Comparison of ENCODE assay signal across 8 cellular contexts in the genomic region with DNA sequence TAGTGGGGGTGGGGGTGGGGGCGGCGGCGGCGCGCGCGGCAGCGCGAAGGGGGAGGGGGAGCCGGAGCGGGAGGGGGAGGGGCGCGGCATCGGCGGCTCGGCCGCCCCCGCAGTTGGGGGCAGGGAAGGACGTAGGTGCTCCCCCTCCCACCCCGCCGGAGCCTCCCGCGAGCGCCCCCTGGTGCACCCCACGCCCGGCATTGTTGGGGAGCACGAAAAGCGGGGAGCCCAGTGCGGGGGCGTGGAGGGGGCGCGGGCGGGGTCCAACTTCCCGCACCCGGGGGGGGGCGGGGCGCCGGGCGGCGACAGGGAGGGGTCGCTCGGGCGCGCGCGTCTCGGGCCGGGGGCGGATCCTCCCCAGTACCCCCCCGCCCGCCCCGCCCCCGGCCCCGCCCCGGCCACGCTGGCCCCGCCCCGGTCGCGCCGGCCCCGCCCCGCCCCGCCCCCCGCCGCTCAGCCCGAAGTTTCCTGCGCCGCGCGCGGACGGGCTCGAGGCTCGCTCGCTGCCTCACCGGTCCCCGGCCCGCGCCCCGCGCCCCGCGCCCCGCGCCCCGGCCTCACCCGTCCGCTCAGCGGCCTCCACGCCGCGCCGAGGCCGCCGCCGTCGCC. TPM values are rescaled to one million over a fixed set of nuclear protein-coding genes. Genes with fewer than 3 reads are reported as not detected.
DNase-seq lines count a peak whose midpoint lies in the region; ATAC-seq and TF ChIP-seq lines count a peak whose summit lies in the region.

A gene (plus strand): TSS at position 456 of the 609 bp plus-strand sequence. CDS start 632 bp downstream, outside the sequence.

- H3K9me3 ChIP-seq in ES-I3 (ENCODE audit: control insufficient read depth, insufficient read depth, low read length): peaks cover 2% of the 10 kb centered on the region; the same call in 1 of the 2 replicates

- peak; percentile 61 to 81 for ATAC-seq in natural killer cell treated with Interleukin-12 subunit alpha and Interleukin-12 subunit beta and Interleukin-15 and Interleukin-18, amount 100 ng/mL, for 72 hours
- no peak for ATAC-seq in GM19463 (IDR thresholded peaks at IDR 0.05; ENCODE audit: unreplicated experiment)
- ATAC-seq in HG02610 (IDR thresholded peaks at IDR 0.05; ENCODE audit: unreplicated experiment): no peak

- H3K4me1 Mint-ChIP-seq in natural killer cell treated with Interleukin-12 subunit alpha and Interleukin-12 subunit beta and Interleukin-15 and Interleukin-18, amount 100 ng/mL, for 72 hours (ENCODE audit: low read depth in 2 of 2): no peaks in the 10 kb centered on the region

- no peaks in the 10 kb centered on the region for H3K36me3 Mint-ChIP-seq in natural killer cell treated with Interleukin-12 subunit alpha and Interleukin-12 subunit beta and Interleukin-15 and Interleukin-18, amount 100 ng/mL, for 72 hours

- peaks cover 0 to 5% of the 10 kb centered on the region in 2 donors for H3K27me3 Mint-ChIP-seq in natural killer cell treated with Interleukin-12 subunit alpha and Interleukin-12 subunit beta and Interleukin-15 and Interleukin-18, amount 100 ng/mL, for 72 hours

- H3K36me3 ChIP-seq in ES-I3 (ENCODE audit: insufficient read depth, low read length): no peaks in the 10 kb centered on the region

- peak within 1 kb of the TSS; percentile 39 for H3K4me3 Mint-ChIP-seq in natural killer cell treated with Interleukin-12 subunit alpha and Interleukin-12 subunit beta and Interleukin-15 and Interleukin-18, amount 100 ng/mL, for 72 hours

- no peak within 1 kb of the TSS for H3K27ac Mint-ChIP-seq in natural killer cell treated with Interleukin-12 subunit alpha and Interleukin-12 subunit beta and Interleukin-15 and Interleukin-18, amount 100 ng/mL, for 72 hours

- peak within 1 kb of the TSS; percentile 58 for H3K9ac ChIP-seq in ES-I3 (ENCODE audit: low read depth, low read length)

- no peaks in the 10 kb centered on the region for H3K9me3 Mint-ChIP-seq in natural killer cell treated with Interleukin-12 subunit alpha and Interleukin-12 subunit beta and Interleukin-15 and Interleukin-18, amount 100 ng/mL, for 72 hours

- H3K4me3 ChIP-seq in choroid plexus epithelial cell (ENCODE audit: low read depth, low read length): peak within 1 kb of the TSS; percentile 35

- peak; percentile 15 for TF ChIP-seq CTCF in choroid plexus epithelial cell (conservative IDR thresholded peaks at IDR 0.05; ENCODE audit: low read depth, low read length)

- H3K4me1 ChIP-seq in ES-I3 (ENCODE audit: insufficient read depth, low read length): no peaks in the 10 kb centered on the region; the same call in 1 of the 2 replicates

- DNase-seq in activated CD4-positive, CD25-positive, alpha-beta regulatory T cell (lab: John Stamatoyannopoulos, UW): peak; percentile 17 to 55 (median 42)
- no peak for DNase-seq in choroid plexus epithelial cell (ENCODE audit: low read depth)
- DNase-seq in natural killer cell treated with Interleukin-12 subunit alpha and Interleukin-12 subunit beta and Interleukin-15 and Interleukin-18, amount 100 ng/mL, for 72 hours (ENCODE audit: low spot score): no peak
- peak; percentile 55 for DNase-seq in stimulated activated naive CD4-positive, alpha-beta T cell treated with Interleukin-2 at 50 U/mL for 16 hours (lab: John Stamatoyannopoulos, UW)
- DNase-seq in NCI-H1105 (lab: John Stamatoyannopoulos, UW): no peak

RNA-seq across cellular contexts. Expression of the gene that starts here (rescaled TPM):
- total RNA-seq in natural killer cell treated with Interleukin-12 subunit alpha and Interleukin-12 subunit beta and Interleukin-15 and Interleukin-18, amount 100 ng/mL, for 72 hours: under 1 TPM; 0.21 to 0.31 TPM

Comparison
In these comparisons a context has a peak if more than half of its experiments do, and no peak if none do; other contexts are left out.
1. Peak in ATAC-seq in natural killer cell treated with Interleukin-12 subunit alpha and Interleukin-12 subunit beta and Interleukin-15 and Interleukin-18, amount 100 ng/mL, for 72 hours; RNA of the gene not detected or under 1 TPM.
2. DNase-seq: peak in activated CD4-positive, CD25-positive, alpha-beta regulatory T cell (4 of 4) and stimulated activated naive CD4-positive, alpha-beta T cell treated with Interleukin-2 at 50 U/mL for 16 hours (single experiment); none in choroid plexus epithelial cell (single experiment), natural killer cell treated with Interleukin-12 subunit alpha and Interleukin-12 subunit beta and Interleukin-15 and Interleukin-18, amount 100 ng/mL, for 72 hours (single experiment) and NCI-H1105 (single experiment).